29 cellular contexts compared by ENCODE assay signal in the genomic region with DNA sequence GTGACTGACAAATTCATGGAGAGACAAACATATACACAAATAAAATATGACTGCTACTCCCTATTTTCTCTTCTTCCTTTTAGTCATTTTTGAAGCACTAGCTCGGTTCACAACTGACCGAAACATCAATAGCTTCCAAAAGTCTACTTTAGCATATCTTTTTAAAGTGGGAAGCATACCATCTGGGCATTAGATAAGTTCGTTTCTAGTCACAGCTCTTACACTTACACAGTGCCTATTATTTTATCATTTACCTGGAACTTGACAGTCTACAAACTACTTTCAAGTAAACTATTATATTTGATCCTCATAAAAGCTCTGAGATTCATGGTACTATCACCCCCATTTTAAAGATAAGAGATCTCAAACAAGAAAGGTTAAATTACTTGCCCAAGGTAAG.
"Had no signal": no experiment of that assay in that cellular context is flagged by ENCODE, and none has a peak within 500 bp of the region (broad histone marks: within the 10 kb centered on the region; RNA-seq: fewer than 3 reads in every experiment).

No MANE protein-coding gene starts in this region.

- H3K4me3 ChIP-seq: stomach, suprapubic skin, testis, thoracic aorta, thyroid gland, tibial artery, tibial nerve, transverse colon, upper lobe of left lung, upper lobe of right lung, uterus, vagina had no signal

- H3K36me3 ChIP-seq: stomach, suprapubic skin, thoracic aorta, thyroid gland, tibial artery, tibial nerve, transverse colon, upper lobe of left lung, upper lobe of right lung, uterus, vagina had no signal

- ATAC-seq: stimulated activated effector memory CD8-positive, alpha-beta T cell treated with anti-CD3 and anti-CD28 coated beads, Interleukin-12 subunit alpha, Interleukin-12 subunit beta, amount 100 ng/mL, for 72 hours; stimulated activated memory B cell treated with anti-CD40 and anti-IgM and Interleukin-4, amounts not matched to agents 10 μg/mL and 1 μg/mL and 100 μg/mL, for 72 hours; stimulated activated naive B cell treated with anti-CD40 and anti-IgM and Interleukin-4, amounts not matched to agents 10 μg/mL and 1 μg/mL and 100 μg/mL, for 72 hours; stimulated activated naive CD8-positive, alpha-beta T cell treated with anti-CD3 and anti-CD28 coated beads, Interleukin-15, amount 100 ng/mL, for 72 hours; stimulated activated naive CD8-positive, alpha-beta T cell treated with anti-CD3 and anti-CD28 coated beads, Interleukin-15, Interleukin-2, amounts not matched to agents 100 U/mL and 50 U/mL, for 24 hours; upper lobe of right lung had no signal

- DNase-seq: stimulated activated CD4-positive, alpha-beta T cell treated with anti-CD3 and anti-CD28 coated beads, Interleukin-2, amount 100 ng/mL, for 48 hours; stimulated activated CD4-positive, alpha-beta T cell treated with anti-CD3 and anti-CD28 coated beads, Interleukin-4, amount 100 ng/mL, for 1 hour; stimulated activated CD4-positive, alpha-beta T cell treated with anti-CD3 and anti-CD28 coated beads, Interleukin-4, amount 100 ng/mL, for 24 hours; stimulated activated CD4-positive, alpha-beta T cell treated with anti-CD3 and anti-CD28 coated beads, Interleukin-4, amount 100 ng/mL, for 4 hours; stimulated activated CD8-positive, alpha-beta memory T cell treated with anti-CD3 and anti-CD28 coated beads, Interleukin-4, amount 100 ng/mL, for 48 hours; stimulated activated naive B cell treated with anti-CD40 and anti-IgM and Interleukin-4, amounts not matched to agents 10 μg/mL and 1 μg/mL and 100 μg/mL, for 72 hours; stimulated activated naive CD4-positive, alpha-beta T cell; stimulated activated naive CD4-positive, alpha-beta T cell treated with Interleukin-2 at 50 U/mL for 16 hours; stimulated activated naive CD8-positive, alpha-beta T cell treated with anti-CD3 and anti-CD28 coated beads, Interleukin-15, amount 100 ng/mL, for 72 hours; stimulated activated naive CD8-positive, alpha-beta T cell treated with anti-CD3 and anti-CD28 coated beads, Interleukin-15, Interleukin-2, amounts not matched to agents 100 U/mL and 50 U/mL, for 24 hours; stomach; substantia nigra; testis; thyroid gland; tibial artery; transverse colon; trophoblast cell; upper lobe of left lung; upper lobe of right lung; uterus had no signal

- H3K36me3 Mint-ChIP-seq: stimulated activated effector memory CD8-positive, alpha-beta T cell treated with anti-CD3 and anti-CD28 coated beads, Interleukin-12 subunit alpha, Interleukin-12 subunit beta, amount 100 ng/mL, for 72 hours; stimulated activated memory B cell treated with anti-CD40 and anti-IgM and Interleukin-4, amounts not matched to agents 10 μg/mL and 1 μg/mL and 100 μg/mL, for 72 hours; type B pancreatic cell had no signal

- H3K27ac Mint-ChIP-seq: stimulated activated effector memory CD8-positive, alpha-beta T cell treated with anti-CD3 and anti-CD28 coated beads, Interleukin-12 subunit alpha, Interleukin-12 subunit beta, amount 100 ng/mL, for 72 hours; stimulated activated memory B cell treated with anti-CD40 and anti-IgM and Interleukin-4, amounts not matched to agents 10 μg/mL and 1 μg/mL and 100 μg/mL, for 72 hours; stimulated activated naive B cell treated with anti-CD40 and anti-IgM and Interleukin-4, amounts not matched to agents 10 μg/mL and 1 μg/mL and 100 μg/mL, for 72 hours; stimulated activated naive CD8-positive, alpha-beta T cell treated with anti-CD3 and anti-CD28 coated beads, Interleukin-15, amount 100 ng/mL, for 72 hours; stimulated activated naive CD8-positive, alpha-beta T cell treated with anti-CD3 and anti-CD28 coated beads, Interleukin-15, Interleukin-2, amounts not matched to agents 100 ng/mL and 50 ng/mL, for 24 hours; type B pancreatic cell had no signal

- H3K9me3 ChIP-seq: stomach, suprapubic skin, testis, thoracic aorta, thyroid gland, tibial artery, tibial nerve, transverse colon, upper lobe of left lung, upper lobe of right lung, uterus, vagina had no signal

- H3K27me3 ChIP-seq: stomach, suprapubic skin, testis, thyroid gland, tibial artery, tibial nerve, transverse colon, upper lobe of left lung, upper lobe of right lung, uterus, vagina had no signal

- H3K27ac ChIP-seq: stomach, suprapubic skin, testis, thoracic aorta, thyroid gland, tibial artery, tibial nerve, transverse colon, upper lobe of left lung, upper lobe of right lung, uterus, vagina had no signal

- H3K4me1 ChIP-seq: stomach, suprapubic skin, testis, thyroid gland, tibial artery, tibial nerve, transverse colon, upper lobe of left lung, upper lobe of right lung, uterus, vagina had no signal

- H3K4me3 Mint-ChIP-seq: stimulated activated effector memory CD8-positive, alpha-beta T cell treated with anti-CD3 and anti-CD28 coated beads, Interleukin-12 subunit alpha, Interleukin-12 subunit beta, amount 100 ng/mL, for 72 hours; stimulated activated memory B cell treated with anti-CD40 and anti-IgM and Interleukin-4, amounts not matched to agents 10 μg/mL and 1 μg/mL and 100 μg/mL, for 72 hours; stimulated activated naive B cell treated with anti-CD40 and anti-IgM and Interleukin-4, amounts not matched to agents 10 μg/mL and 1 μg/mL and 100 μg/mL, for 72 hours; stimulated activated naive CD8-positive, alpha-beta T cell treated with anti-CD3 and anti-CD28 coated beads, Interleukin-15, amount 100 ng/mL, for 72 hours; stimulated activated naive CD8-positive, alpha-beta T cell treated with anti-CD3 and anti-CD28 coated beads, Interleukin-15, Interleukin-2, amounts not matched to agents 100 ng/mL and 50 ng/mL, for 24 hours; type B pancreatic cell had no signal

- FAIRE-seq: urothelium cell line had no signal

- H3K27me3 Mint-ChIP-seq: stimulated activated memory B cell treated with anti-CD40 and anti-IgM and Interleukin-4, amounts not matched to agents 10 μg/mL and 1 μg/mL and 100 μg/mL, for 72 hours; stimulated activated naive B cell treated with anti-CD40 and anti-IgM and Interleukin-4, amounts not matched to agents 10 μg/mL and 1 μg/mL and 100 μg/mL, for 72 hours; stimulated activated naive CD8-positive, alpha-beta T cell treated with anti-CD3 and anti-CD28 coated beads, Interleukin-15, amount 100 ng/mL, for 72 hours; stimulated activated naive CD8-positive, alpha-beta T cell treated with anti-CD3 and anti-CD28 coated beads, Interleukin-15, Interleukin-2, amounts not matched to agents 100 ng/mL and 50 ng/mL, for 24 hours; type B pancreatic cell had no signal

- H3K9me3 Mint-ChIP-seq: stimulated activated memory B cell treated with anti-CD40 and anti-IgM and Interleukin-4, amounts not matched to agents 10 μg/mL and 1 μg/mL and 100 μg/mL, for 72 hours; stimulated activated naive CD8-positive, alpha-beta T cell treated with anti-CD3 and anti-CD28 coated beads, Interleukin-15, amount 100 ng/mL, for 72 hours; stimulated activated naive CD8-positive, alpha-beta T cell treated with anti-CD3 and anti-CD28 coated beads, Interleukin-15, Interleukin-2, amounts not matched to agents 100 ng/mL and 50 ng/mL, for 24 hours had no signal

- H3K4me1 Mint-ChIP-seq: stimulated activated effector memory CD8-positive, alpha-beta T cell treated with anti-CD3 and anti-CD28 coated beads, Interleukin-12 subunit alpha, Interleukin-12 subunit beta, amount 100 ng/mL, for 72 hours; stimulated activated memory B cell treated with anti-CD40 and anti-IgM and Interleukin-4, amounts not matched to agents 10 μg/mL and 1 μg/mL and 100 μg/mL, for 72 hours; stimulated activated naive B cell treated with anti-CD40 and anti-IgM and Interleukin-4, amounts not matched to agents 10 μg/mL and 1 μg/mL and 100 μg/mL, for 72 hours; stimulated activated naive CD8-positive, alpha-beta T cell treated with anti-CD3 and anti-CD28 coated beads, Interleukin-15, amount 100 ng/mL, for 72 hours had no signal
